In the genomic region with DNA sequence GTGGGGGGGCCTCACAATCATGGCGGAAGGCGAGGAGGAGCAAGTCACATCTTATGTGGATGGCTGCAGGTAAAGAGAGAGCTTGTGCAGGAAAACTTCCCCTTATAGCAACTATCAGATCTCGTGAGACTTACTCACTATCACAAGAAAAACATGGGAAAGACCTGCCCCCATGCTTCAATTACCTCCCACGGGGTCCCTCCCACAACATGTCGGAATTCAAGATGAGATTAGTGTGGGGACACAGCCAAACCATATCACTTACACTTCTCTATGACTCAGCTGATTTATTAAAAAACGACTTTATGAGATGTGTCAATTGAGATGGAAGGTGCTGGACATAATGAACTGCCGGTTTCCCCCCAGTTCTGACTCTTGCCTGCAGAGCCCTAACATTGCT, we compare ENCODE assay signal across 22 cellular contexts. TPM values are rescaled to one million over a fixed set of nuclear protein-coding genes. Genes with fewer than 3 reads are reported as not detected.
"Had no signal": no experiment of that assay in that cellular context is flagged by ENCODE, and none has a peak within 500 bp of the region (broad histone marks: within the 10 kb centered on the region; RNA-seq: fewer than 3 reads in every experiment).

No MANE protein-coding gene starts in this region.

- H3K27ac Mint-ChIP-seq: IgD-negative memory B cell, T-cell had no signal

- ATAC-seq: Panc1, PC-3, T-cell had no signal

- H3K4me3 Mint-ChIP-seq: IgD-negative memory B cell, T-cell had no signal

- H3K36me3 Mint-ChIP-seq: T-cell had no signal

- H3K27ac ChIP-seq: RWPE1 had no signal

- H3K9me3 ChIP-seq: SK-N-SH had no signal

- H3K4me1 Mint-ChIP-seq: IgD-negative memory B cell, T-cell had no signal

- DNase-seq: KBM-7, MV-4-11, NCI-H1048, NCI-H1105, NCI-H1417, NCI-H1436 treated with DMSO at 0.1 percent for 48 hours, NCI-H1694, NCI-H187 treated with DMSO at 0.1 percent for 48 hours, NCI-H2029 treated with DMSO at 0.1 percent for 48 hours, NCI-H2171 treated with DMSO at 0.1 percent for 48 hours, NCI-H524, NCI-H526 treated with DMSO at 0.1 percent for 48 hours, NCI-H748 treated with DMSO at 0.1 percent for 48 hours, PC-3, SHP77, SK-N-SH, SW 1271, T-cell had no signal

RNA-seq across cellular contexts. Expression of a gene that starts 23.8 kb away (rescaled TPM):
- total RNA-seq: LHCN-M2 had no signal

RNA-seq across cellular contexts. Expression of a gene that starts 24.4 kb away (rescaled TPM):
- polyA plus RNA-seq: SK-N-SH had no signal
